In the genomic region with DNA sequence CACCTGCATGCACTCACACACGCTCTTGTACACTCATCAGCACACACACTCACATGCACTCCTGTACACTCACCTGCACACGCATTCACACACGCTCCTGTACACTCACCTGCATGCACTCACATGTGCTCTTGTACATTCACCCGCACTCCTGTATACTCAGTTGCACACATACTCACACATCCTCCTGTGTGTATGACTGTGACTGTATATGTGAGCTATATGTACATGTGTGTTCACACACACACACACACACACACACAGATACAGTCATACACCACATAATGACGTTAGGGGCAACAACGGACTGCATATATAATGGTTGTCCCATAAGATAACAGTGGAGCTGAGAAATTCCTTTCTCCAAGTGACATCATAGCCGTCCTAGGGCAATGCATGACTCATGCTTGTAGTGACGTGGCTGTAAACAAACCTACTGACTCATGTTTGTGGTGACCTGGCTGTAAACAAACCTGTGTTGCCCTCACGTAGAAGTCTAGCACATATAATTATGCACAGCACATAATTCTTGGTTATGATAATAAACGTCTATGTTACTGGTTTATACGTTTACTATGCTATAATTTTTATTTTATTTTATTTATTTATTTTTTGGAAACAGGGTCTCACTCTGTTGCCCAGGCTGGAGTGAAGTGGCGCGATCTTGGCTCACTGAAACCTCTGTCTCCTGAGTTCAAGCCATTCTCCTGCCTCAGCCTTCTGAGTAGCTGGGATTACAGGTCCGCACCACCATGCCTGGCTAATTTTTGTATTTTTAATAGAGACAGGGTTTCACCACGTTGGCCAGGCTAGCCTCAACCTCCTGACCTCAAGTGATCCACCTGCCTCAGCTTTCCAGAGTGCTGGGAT, we compare ENCODE assay signal across 2 cellular contexts.
A peak's percentile ranks its signal among the peaks of the same experiment; 100 is the strongest.
TF ChIP-seq lines count a peak whose summit lies in the region.

No MANE protein-coding gene starts in this region.

TF ChIP-seq in K562, 482 proteins besides CTCF, POLR2A, EP300 and RAD21 (continued from another document and continues in another):
- TF ChIP-seq CREB1 (IDR thresholded peaks at IDR 0.05) (peak; percentile 94), CREB1 (CRISPR knock-in tag; IDR thresholded peaks at IDR 0.05) (peak; percentile 97), MAX (CRISPR knock-in tag; IDR thresholded peaks at IDR 0.05) (peak; percentile 19; the same call in 1 of the 2 replicates), FOSL1 (tag; conservative IDR thresholded peaks at IDR 0.05) (peak; percentile 100), TCF7L2 (IDR thresholded peaks at IDR 0.05; ENCODE audit: low read depth, low read length) (no peak), MAFK (IDR thresholded peaks at IDR 0.05; ENCODE audit: low read length) (peak; percentile 55; the same call in 1 of the 2 replicates), MEIS2 (IDR thresholded peaks at IDR 0.05; ENCODE audit: partially characterized antibody) (peak; percentile 2), JUND (IDR thresholded peaks at IDR 0.05; ENCODE audit: borderline replicate concordance, low read depth, low read length) (peak; percentile 99), JUND (tag; IDR thresholded peaks at IDR 0.05; ENCODE audit: borderline replicate concordance, low read depth, low read length) (peak; percentile 100), AFF1 (IDR thresholded peaks at IDR 0.05; ENCODE audit: low read depth in 1 of 2, partially characterized antibody in 2 of 2) (peak in 1 of 2 experiments; percentile 46)
- TF ChIP-seq, protein P1, sequence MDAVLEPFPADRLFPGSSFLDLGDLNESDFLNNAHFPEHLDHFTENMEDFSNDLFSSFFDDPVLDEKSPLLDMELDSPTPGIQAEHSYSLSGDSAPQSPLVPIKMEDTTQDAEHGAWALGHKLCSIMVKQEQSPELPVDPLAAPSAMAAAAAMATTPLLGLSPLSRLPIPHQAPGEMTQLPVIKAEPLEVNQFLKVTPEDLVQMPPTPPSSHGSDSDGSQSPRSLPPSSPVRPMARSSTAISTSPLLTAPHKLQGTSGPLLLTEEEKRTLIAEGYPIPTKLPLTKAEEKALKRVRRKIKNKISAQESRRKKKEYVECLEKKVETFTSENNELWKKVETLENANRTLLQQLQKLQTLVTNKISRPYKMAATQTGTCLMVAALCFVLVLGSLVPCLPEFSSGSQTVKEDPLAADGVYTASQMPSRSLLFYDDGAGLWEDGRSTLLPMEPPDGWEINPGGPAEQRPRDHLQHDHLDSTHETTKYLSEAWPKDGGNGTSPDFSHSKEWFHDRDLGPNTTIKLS (IDR thresholded peaks at IDR 0.05; ENCODE audit: borderline replicate concordance, low read depth), result peak; percentile 95
- TF ChIP-seq, protein P2, sequence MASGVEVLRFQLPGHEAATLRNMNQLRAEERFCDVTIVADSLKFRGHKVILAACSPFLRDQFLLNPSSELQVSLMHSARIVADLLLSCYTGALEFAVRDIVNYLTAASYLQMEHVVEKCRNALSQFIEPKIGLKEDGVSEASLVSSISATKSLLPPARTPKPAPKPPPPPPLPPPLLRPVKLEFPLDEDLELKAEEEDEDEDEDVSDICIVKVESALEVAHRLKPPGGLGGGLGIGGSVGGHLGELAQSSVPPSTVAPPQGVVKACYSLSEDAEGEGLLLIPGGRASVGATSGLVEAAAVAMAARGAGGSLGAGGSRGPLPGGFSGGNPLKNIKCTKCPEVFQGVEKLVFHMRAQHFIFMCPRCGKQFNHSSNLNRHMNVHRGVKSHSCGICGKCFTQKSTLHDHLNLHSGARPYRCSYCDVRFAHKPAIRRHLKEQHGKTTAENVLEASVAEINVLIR (CRISPR knock-in tag; IDR thresholded peaks at IDR 0.05), result peak; percentile 87
- TF ChIP-seq, protein P3, sequence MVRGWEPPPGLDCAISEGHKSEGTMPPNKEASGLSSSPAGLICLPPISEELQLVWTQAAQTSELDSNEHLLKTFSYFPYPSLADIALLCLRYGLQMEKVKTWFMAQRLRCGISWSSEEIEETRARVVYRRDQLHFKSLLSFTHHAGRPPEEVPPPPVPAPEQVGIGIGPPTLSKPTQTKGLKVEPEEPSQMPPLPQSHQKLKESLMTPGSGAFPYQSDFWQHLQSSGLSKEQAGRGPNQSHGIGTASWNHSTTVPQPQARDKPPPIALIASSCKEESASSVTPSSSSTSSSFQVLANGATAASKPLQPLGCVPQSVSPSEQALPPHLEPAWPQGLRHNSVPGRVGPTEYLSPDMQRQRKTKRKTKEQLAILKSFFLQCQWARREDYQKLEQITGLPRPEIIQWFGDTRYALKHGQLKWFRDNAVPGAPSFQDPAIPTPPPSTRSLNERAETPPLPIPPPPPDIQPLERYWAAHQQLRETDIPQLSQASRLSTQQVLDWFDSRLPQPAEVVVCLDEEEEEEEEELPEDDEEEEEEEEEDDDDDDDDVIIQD (CRISPR knock-in tag; IDR thresholded peaks at IDR 0.05), result no peak
- TF ChIP-seq, protein P4, sequence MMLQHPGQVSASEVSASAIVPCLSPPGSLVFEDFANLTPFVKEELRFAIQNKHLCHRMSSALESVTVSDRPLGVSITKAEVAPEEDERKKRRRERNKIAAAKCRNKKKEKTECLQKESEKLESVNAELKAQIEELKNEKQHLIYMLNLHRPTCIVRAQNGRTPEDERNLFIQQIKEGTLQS (IDR thresholded peaks at IDR 0.05), result peak; percentile 100
- TF ChIP-seq, protein P4 (CRISPR knock-in tag; conservative IDR thresholded peaks at IDR 0.05), result peak; percentile 98

TF ChIP-seq in HepG2, 621 proteins besides CTCF, POLR2A, EP300 and RAD21 (continued from another document):
- no peak for TF ChIP-seq ZNF260 (CRISPR knock-in tag; IDR thresholded peaks at IDR 0.05; ENCODE audit: borderline replicate concordance, low read depth)
- TF ChIP-seq, protein P5, sequence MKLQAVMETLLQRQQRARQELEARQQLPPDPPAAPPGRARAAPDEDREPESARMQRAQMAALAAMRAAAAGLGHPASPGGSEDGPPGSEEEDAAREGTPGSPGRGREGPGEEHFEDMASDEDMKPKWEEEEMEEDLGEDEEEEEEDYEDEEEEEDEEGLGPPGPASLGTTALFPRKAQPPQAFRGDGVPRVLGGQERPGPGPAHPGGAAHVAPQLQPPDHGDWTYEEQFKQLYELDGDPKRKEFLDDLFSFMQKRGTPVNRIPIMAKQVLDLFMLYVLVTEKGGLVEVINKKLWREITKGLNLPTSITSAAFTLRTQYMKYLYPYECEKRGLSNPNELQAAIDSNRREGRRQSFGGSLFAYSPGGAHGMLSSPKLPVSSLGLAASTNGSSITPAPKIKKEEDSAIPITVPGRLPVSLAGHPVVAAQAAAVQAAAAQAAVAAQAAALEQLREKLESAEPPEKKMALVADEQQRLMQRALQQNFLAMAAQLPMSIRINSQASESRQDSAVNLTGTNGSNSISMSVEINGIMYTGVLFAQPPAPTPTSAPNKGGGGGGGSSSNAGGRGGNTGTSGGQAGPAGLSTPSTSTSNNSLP (IDR thresholded peaks at IDR 0.05; ENCODE audit: low read depth, low read length), result peak; percentile 14; the same call in 1 of the 2 replicates
- no peak for TF ChIP-seq ZMAT3 (CRISPR knock-in tag; conservative IDR thresholded peaks at IDR 0.05)
- no peak for TF ChIP-seq RAD51 (IDR thresholded peaks at IDR 0.05; ENCODE audit: borderline replicate concordance)
- peak; percentile 89 for TF ChIP-seq JUND (CRISPR knock-in tag; IDR thresholded peaks at IDR 0.05)
- peak; percentile 100 for TF ChIP-seq FOXP1 (IDR thresholded peaks at IDR 0.05)
- TF ChIP-seq FOXP1 (CRISPR knock-in tag; IDR thresholded peaks at IDR 0.05), result peak; percentile 99
- TF ChIP-seq ZNF224 (CRISPR knock-in tag; IDR thresholded peaks at IDR 0.05), result no peak
- no peak for TF ChIP-seq SNAPC5 (CRISPR knock-in tag; IDR thresholded peaks at IDR 0.05; ENCODE audit: borderline replicate concordance)
- TF ChIP-seq FOSL1 (CRISPR knock-in tag; IDR thresholded peaks at IDR 0.05; ENCODE audit: borderline replicate concordance), result peak; percentile 67
- no peak for TF ChIP-seq ZNF569 (CRISPR knock-in tag; IDR thresholded peaks at IDR 0.05; ENCODE audit: borderline replicate concordance)
- TF ChIP-seq, protein P6, sequence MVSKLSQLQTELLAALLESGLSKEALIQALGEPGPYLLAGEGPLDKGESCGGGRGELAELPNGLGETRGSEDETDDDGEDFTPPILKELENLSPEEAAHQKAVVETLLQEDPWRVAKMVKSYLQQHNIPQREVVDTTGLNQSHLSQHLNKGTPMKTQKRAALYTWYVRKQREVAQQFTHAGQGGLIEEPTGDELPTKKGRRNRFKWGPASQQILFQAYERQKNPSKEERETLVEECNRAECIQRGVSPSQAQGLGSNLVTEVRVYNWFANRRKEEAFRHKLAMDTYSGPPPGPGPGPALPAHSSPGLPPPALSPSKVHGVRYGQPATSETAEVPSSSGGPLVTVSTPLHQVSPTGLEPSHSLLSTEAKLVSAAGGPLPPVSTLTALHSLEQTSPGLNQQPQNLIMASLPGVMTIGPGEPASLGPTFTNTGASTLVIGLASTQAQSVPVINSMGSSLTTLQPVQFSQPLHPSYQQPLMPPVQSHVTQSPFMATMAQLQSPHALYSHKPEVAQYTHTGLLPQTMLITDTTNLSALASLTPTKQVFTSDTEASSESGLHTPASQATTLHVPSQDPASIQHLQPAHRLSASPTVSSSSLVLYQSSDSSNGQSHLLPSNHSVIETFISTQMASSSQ (IDR thresholded peaks at IDR 0.05; ENCODE audit: low read depth), result no peak
- TF ChIP-seq, protein P6 (CRISPR knock-in tag; IDR thresholded peaks at IDR 0.05; ENCODE audit: borderline replicate concordance), result peak; percentile 12; the same call in 1 of the 2 replicates
- TF ChIP-seq CREM (IDR thresholded peaks at IDR 0.05), result peak; percentile 87
- no peak for TF ChIP-seq CREM (CRISPR knock-in tag; IDR thresholded peaks at IDR 0.05)
- no peak for TF ChIP-seq BCLAF1 (IDR thresholded peaks at IDR 0.05)
- peak; percentile 87; the same call in 1 of the 2 replicates for TF ChIP-seq FOXK1 (CRISPR knock-in tag; IDR thresholded peaks at IDR 0.05; ENCODE audit: borderline replicate concordance, low read depth)
- peak; percentile 55; the same call in 1 of the 2 replicates for TF ChIP-seq GATAD2A (CRISPR knock-in tag; IDR thresholded peaks at IDR 0.05)
- TF ChIP-seq BHLHE40 (IDR thresholded peaks at IDR 0.05; ENCODE audit: low read length), result peak; percentile 27; the same call in 1 of the 2 replicates
- TF ChIP-seq, protein P4 (CRISPR knock-in tag; IDR thresholded peaks at IDR 0.05), result peak; percentile 88
- TF ChIP-seq MXI1 (IDR thresholded peaks at IDR 0.05; ENCODE audit: borderline replicate concordance, low read depth, low read length), result peak; percentile 63; the same call in 1 of the 3 replicates
- TF ChIP-seq, protein P7, sequence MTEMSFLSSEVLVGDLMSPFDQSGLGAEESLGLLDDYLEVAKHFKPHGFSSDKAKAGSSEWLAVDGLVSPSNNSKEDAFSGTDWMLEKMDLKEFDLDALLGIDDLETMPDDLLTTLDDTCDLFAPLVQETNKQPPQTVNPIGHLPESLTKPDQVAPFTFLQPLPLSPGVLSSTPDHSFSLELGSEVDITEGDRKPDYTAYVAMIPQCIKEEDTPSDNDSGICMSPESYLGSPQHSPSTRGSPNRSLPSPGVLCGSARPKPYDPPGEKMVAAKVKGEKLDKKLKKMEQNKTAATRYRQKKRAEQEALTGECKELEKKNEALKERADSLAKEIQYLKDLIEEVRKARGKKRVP (CRISPR knock-in tag; IDR thresholded peaks at IDR 0.05), result peak in 1 of 2 experiments; percentile 88; a peak in 2 of 4 replicates
- TF ChIP-seq JUN (CRISPR knock-in tag; IDR thresholded peaks at IDR 0.05), result peak; percentile 85; the same call in 1 of the 2 replicates
- peak; percentile 58 for TF ChIP-seq MAFF (IDR thresholded peaks at IDR 0.05; ENCODE audit: low read depth, low read length)
- TF ChIP-seq MAFK (conservative IDR thresholded peaks at IDR 0.05 in 1 of 2, IDR thresholded peaks at IDR 0.05 in 1 of 2; ENCODE audit: low read length in 2 of 2), result peak; percentile 12 to 63; a peak in 2 of 4 replicates
- TF ChIP-seq ATF1 (CRISPR knock-in tag; IDR thresholded peaks at IDR 0.05), result peak; percentile 67; the same call in 1 of the 2 replicates
- peak; percentile 55; the same call in 1 of the 2 replicates for TF ChIP-seq FOXO1 (CRISPR knock-in tag; IDR thresholded peaks at IDR 0.05)
